ENCODE assay signal across 19 cellular contexts in genomic region chr4:119082661-119083060, GRCh38. TPM values are rescaled to one million over a fixed set of nuclear protein-coding genes. Genes with fewer than 3 reads are reported as not detected.
"Had no signal": no experiment of that assay in that cellular context is flagged by ENCODE, and none has a peak within 500 bp of the region (broad histone marks: within the 10 kb centered on the region; RNA-seq: fewer than 3 reads in every experiment).

No MANE protein-coding gene starts in this region.

- ATAC-seq: activated CD4-positive, alpha-beta T cell treated with anti-CD3 and anti-CD28 coated beads for 36 hours; activated CD8-positive, alpha-beta T cell treated with anti-CD3 and anti-CD28 coated beads for 36 hours; activated T-cell treated with anti-CD3 and anti-CD28 coated beads, Interleukin-2, amount 50 U/mL, for 72 hours; natural killer cell treated with Interleukin-12 subunit alpha and Interleukin-12 subunit beta and Interleukin-15 and Interleukin-18, amount 100 ng/mL, for 72 hours; right lobe of liver; stimulated activated memory B cell treated with anti-CD40 and anti-IgM and Interleukin-4, amounts not matched to agents 10 μg/mL and 1 μg/mL and 100 μg/mL, for 72 hours had no signal

- DNase-seq: activated CD4-positive, alpha-beta T cell treated with anti-CD3 and anti-CD28 coated beads for 36 hours; activated CD8-positive, alpha-beta memory T cell treated with anti-CD3 and anti-CD28 coated beads, Interleukin-2, amount 50 U/mL, for 4 hours; activated CD8-positive, alpha-beta T cell treated with anti-CD3 and anti-CD28 coated beads for 36 hours; activated gamma-delta T cell treated with Interleukin-2 at 50 U/mL for 16 hours; activated naive CD8-positive, alpha-beta T cell treated with anti-CD3 and anti-CD28 coated beads for 36 hours; activated T-cell treated with anti-CD3 and anti-CD28 coated beads, Interleukin-2, amount 50 U/mL, for 72 hours; brain microvascular endothelial cell; erythroblast; immature natural killer cell; left colon; mucosa of descending colon; occipital lobe; right lobe of liver; spleen; stimulated activated CD4-positive, alpha-beta T cell treated with anti-CD3 and anti-CD28 coated beads, Interleukin-1b, Interleukin-23, amount 100 ng/mL, for 48 hours; tibial artery had no signal

- H3K4me1 ChIP-seq: right lobe of liver, spleen, tibial artery had no signal

- H3K27me3 ChIP-seq: brain microvascular endothelial cell, right lobe of liver, spleen, tibial artery had no signal

- H3K36me3 ChIP-seq: brain microvascular endothelial cell, right lobe of liver, spleen, tibial artery had no signal

- H3K27ac ChIP-seq: brain microvascular endothelial cell, right lobe of liver, spleen, tibial artery had no signal

- H3K4me3 ChIP-seq: mucosa of descending colon, right lobe of liver, spleen, tibial artery had no signal

- H3K9me3 ChIP-seq: mucosa of descending colon, right lobe of liver, tibial artery had no signal

RNA-seq across cellular contexts. Expression of gene MYOZ2, which starts 53.0 kb away (rescaled TPM):
- total RNA-seq: activated CD4-positive, alpha-beta T cell treated with anti-CD3 and anti-CD28 coated beads for 36 hours; activated CD8-positive, alpha-beta T cell treated with anti-CD3 and anti-CD28 coated beads for 36 hours; activated naive CD8-positive, alpha-beta T cell treated with anti-CD3 and anti-CD28 coated beads for 36 hours; activated T-cell treated with anti-CD3 and anti-CD28 coated beads, Interleukin-2, amount 50 U/mL, for 72 hours; left colon; lung microvascular endothelial cell; natural killer cell treated with Interleukin-12 subunit alpha and Interleukin-12 subunit beta and Interleukin-15 and Interleukin-18, amount 100 ng/mL, for 72 hours had no signal
- polyA plus RNA-seq: immature natural killer cell had no signal
